In the genomic region with DNA sequence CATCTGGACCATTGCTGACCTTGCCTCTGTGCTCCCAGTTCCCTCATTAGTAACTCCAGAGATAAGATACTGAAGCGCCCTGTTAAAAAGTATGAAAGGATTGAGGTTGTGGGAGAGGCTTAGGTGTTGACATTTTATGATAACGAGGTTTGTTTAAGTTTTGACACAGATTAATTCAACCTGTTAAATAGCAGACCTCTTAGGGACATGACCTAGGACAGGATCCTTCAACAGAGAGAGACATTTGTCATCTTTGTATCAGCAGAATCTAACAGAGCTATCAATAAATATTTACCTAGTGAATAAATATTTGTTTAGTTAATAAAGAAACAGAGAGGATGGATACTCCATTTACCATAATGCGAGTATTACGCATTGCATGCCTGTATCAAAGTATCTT, we compare ENCODE assay signal across 22 cellular contexts.
"Had no signal": no experiment of that assay in that cellular context is flagged by ENCODE, and none has a peak within 500 bp of the region (broad histone marks: within the 10 kb centered on the region; RNA-seq: fewer than 3 reads in every experiment).

No MANE protein-coding gene starts in this region.

- H3K9me3 ChIP-seq: gastrocnemius medialis, heart left ventricle, left lung, ovary, right lobe of liver, stomach, thyroid gland, vagina had no signal

- DNase-seq: dorsolateral prefrontal cortex; effector CD4-positive, alpha-beta T cell; foreskin fibroblast; gastrocnemius medialis; heart left ventricle; left cardiac atrium; left lung; natural killer cell; occipital lobe; ovary; posterior cingulate gyrus; right lobe of liver; stimulated activated CD4-positive, alpha-beta T cell treated with anti-CD3 and anti-CD28 coated beads, Interleukin-12 subunit alpha, Interleukin-12 subunit beta, amount 100 ng/mL, for 4 hours; stimulated activated CD4-positive, alpha-beta T cell treated with anti-CD3 and anti-CD28 coated beads, Interleukin-1b, Interleukin-23, amount 100 ng/mL, for 48 hours; stimulated activated CD4-positive, alpha-beta T cell treated with anti-CD3 and anti-CD28 coated beads, Interleukin-4, amount 100 ng/mL, for 24 hours; stimulated activated naive CD4-positive, alpha-beta T cell treated with Interleukin-2 at 50 U/mL for 16 hours; stomach; thyroid gland; trophoblast cell had no signal

- H3K79me2 ChIP-seq: hepatocyte had no signal

- H3K36me3 ChIP-seq: gastrocnemius medialis, heart left ventricle, left lung, ovary, right lobe of liver, stomach, thyroid gland, vagina had no signal

- H2AFZ ChIP-seq: hepatocyte had no signal

- H3K4me1 ChIP-seq: gastrocnemius medialis, heart left ventricle, left lung, right lobe of liver, thyroid gland, vagina had no signal

- H3K27ac ChIP-seq: dorsolateral prefrontal cortex, gastrocnemius medialis, heart left ventricle, hepatocyte, left lung, ovary, right lobe of liver, stomach, thyroid gland, vagina had no signal

- H3K4me3 ChIP-seq: dorsolateral prefrontal cortex, gastrocnemius medialis, heart left ventricle, hepatocyte, left lung, ovary, right lobe of liver, smooth muscle cell, stomach, thyroid gland, vagina had no signal

- H3K27me3 ChIP-seq: gastrocnemius medialis, left lung, ovary, right lobe of liver, stomach, thyroid gland, vagina had no signal

- H3K4me2 ChIP-seq: hepatocyte, smooth muscle cell had no signal
